ENCODE assay signal across 8 cellular contexts in genomic region chr6:47310131-47310480, GRCh38. TPM values are rescaled to one million over a fixed set of nuclear protein-coding genes. Genes with fewer than 3 reads are reported as not detected.
DNase-seq lines count a peak whose midpoint lies in the region; ATAC-seq, FAIRE-seq and TF ChIP-seq lines count a peak whose summit lies in the region.

No MANE protein-coding gene starts in this region.

- no peak for FAIRE-seq in A549 (lab: Jason Lieb, UNC)

- H3K36me3 ChIP-seq in GM23248 (ENCODE audit: low read depth) (no peaks in the 10 kb centered on the region), SU-DHL-6 (ENCODE audit: low read length) (no peaks in the 10 kb centered on the region), iPS-20b (ENCODE audit: insufficient read depth, low read depth, low read length) (no peaks in the 10 kb centered on the region)

- no peak for TF ChIP-seq EP300 in A549 (IDR thresholded peaks at IDR 0.05)

- H3K27ac ChIP-seq in A549: peak overlapping the region; percentile 65 to 93
- no peak overlapping the region for H3K27ac ChIP-seq in GM23248
- no peak overlapping the region for H3K27ac ChIP-seq in SU-DHL-6 (ENCODE audit: low read depth, low read length)
- no peak overlapping the region for H3K27ac ChIP-seq in iPS-20b (ENCODE audit: low read length)

- H3K4me1 ChIP-seq in A549: peaks cover 23% of the 10 kb centered on the region
- no peaks in the 10 kb centered on the region for H3K4me1 ChIP-seq in GM23248 (ENCODE audit: insufficient read depth)
- peaks cover 13% of the 10 kb centered on the region for H3K4me1 ChIP-seq in iPS-20b (ENCODE audit: insufficient read depth, low read length)

- H3F3A ChIP-seq in GM23248 (ENCODE audit: insufficient read depth): no peaks in the 10 kb centered on the region
- H3F3A ChIP-seq in SU-DHL-6 (ENCODE audit: insufficient read depth): no peaks in the 10 kb centered on the region

- DNase-seq in A549 (ENCODE audit: low read depth in 1 of 2, low spot score in 1 of 2) (peak in 1 of 2 experiments; percentile 7), GM23248 (no peak), SIG-M5 treated with dmso at 0.1 percent for 504 hours (lab: John Stamatoyannopoulos, UW; ENCODE audit: unreplicated experiment) (no peak), NCI-H1417 (lab: John Stamatoyannopoulos, UW) (no peak), hypothalamus (lab: John Stamatoyannopoulos, UW) (no peak)
- DNase-seq in stimulated activated CD4-positive, alpha-beta T cell treated with anti-CD3 and anti-CD28 coated beads, Interleukin-4, amount 100 ng/mL, for 4 hours: no peak

- CTCF ChIA-PET in A549 (lab: Yijun Ruan, JAX): interaction anchor here (0.6 to 11.9 kb wide), 19 partner anchors 9 to 235 kb away, joined by 3 to 138 read pairs (median 5); no protein-coding TSS in a partner anchor

- ATAC-seq in A549: peak in 1 of 2 experiments; percentile 6; a peak in 3 of 6 replicates

- H3K4me2 ChIP-seq in A549 (peak overlapping the region; percentile 95), GM23248 (ENCODE audit: unreplicated experiment) (no peak overlapping the region), SU-DHL-6 (ENCODE audit: low read depth, low read length, poor library complexity, severe bottlenecking) (peak overlapping the region; percentile 60)

- no peak for TF ChIP-seq RAD21 in A549 (conservative IDR thresholded peaks at IDR 0.05 in 1 of 2, IDR thresholded peaks at IDR 0.05 in 1 of 2)

- TF ChIP-seq POLR2A in A549 (IDR thresholded peaks at IDR 0.05; ENCODE audit: low read length): no peak

- H3K27me3 ChIP-seq in GM23248 (replicated peaks; ENCODE audit: insufficient read depth) (peaks cover 22% of the 10 kb centered on the region; the same call in 1 of the 2 replicates), SU-DHL-6 (ENCODE audit: low read length) (no peaks in the 10 kb centered on the region), iPS-20b (ENCODE audit: insufficient read depth, low read length) (no peaks in the 10 kb centered on the region)

- no peaks in the 10 kb centered on the region for H3K79me2 ChIP-seq in GM23248 (ENCODE audit: insufficient read depth)
- H3K79me2 ChIP-seq in SU-DHL-6 (ENCODE audit: insufficient read depth, low read length): no peaks in the 10 kb centered on the region

- H4K20me1 ChIP-seq in GM23248 (ENCODE audit: insufficient read depth): no peaks in the 10 kb centered on the region
- no peaks in the 10 kb centered on the region for H4K20me1 ChIP-seq in SU-DHL-6 (ENCODE audit: low read depth, low read length)

- peak overlapping the region; percentile 96; the same call in 2 of the 3 replicates for H3K4me3 ChIP-seq in A549
- H3K4me3 ChIP-seq in GM23248: 0 out of 2 replicates have a peak overlapping the region, but pooled peaks have one; percentile 77
- H3K4me3 ChIP-seq in SU-DHL-6 (ENCODE audit: insufficient read depth, low read length, poor library complexity, severe bottlenecking): no peak overlapping the region
- peak overlapping the region; percentile 90 for H3K4me3 ChIP-seq in iPS-20b (ENCODE audit: low read length)

- 0% methylated on average over 7 of the region's 7 CpGs for WGBS in A549 (ENCODE audit: missing lambda C conversion rate)
- 10 to 14% methylated on average over 7 of the region's 7 CpGs for WGBS in GM23248 (ENCODE audit: low coverage in 1 of 2, low lambda C conversion rate in 2 of 2, missing lambda C conversion rate in 2 of 2), 2 experiments

- no peak for TF ChIP-seq CTCF in A549 (IDR thresholded peaks at IDR 0.05)
- no peak for TF ChIP-seq CTCF in SU-DHL-6 (IDR thresholded peaks at IDR 0.05; ENCODE audit: insufficient read depth, low read length, poor library complexity, severe bottlenecking)

- H2AFZ ChIP-seq in GM23248: peak overlapping the region; percentile 87; the same call in 1 of the 2 replicates
- no peak overlapping the region for H2AFZ ChIP-seq in SU-DHL-6 (ENCODE audit: low read depth, low read length, severe bottlenecking)

- H3K9ac ChIP-seq in GM23248 (no peak overlapping the region), SU-DHL-6 (ENCODE audit: low read length) (no peak overlapping the region), iPS-20b (ENCODE audit: low read depth, low read length) (peak overlapping the region; percentile 61; the same call in 1 of the 2 replicates)

- POLR2A ChIA-PET in A549 (lab: Yijun Ruan, JAX): interaction anchor here (1.4 kb wide), 1 partner anchor 98 kb away, joined by 3 read pairs; no protein-coding TSS in a partner anchor

- H3K9me2 ChIP-seq in GM23248 (ENCODE audit: insufficient read depth) (no peaks in the 10 kb centered on the region), SU-DHL-6 (replicated peaks; ENCODE audit: insufficient read depth, low read length) (no peaks in the 10 kb centered on the region)

- in situ Hi-C loops in GM23248 (cut with MboI): no loop called here

- H3K9me3 ChIP-seq in A549 (no peaks in the 10 kb centered on the region), GM23248 (ENCODE audit: low read depth) (no peaks in the 10 kb centered on the region), SU-DHL-6 (ENCODE audit: insufficient read depth, low read length) (no peaks in the 10 kb centered on the region), iPS-20b (ENCODE audit: insufficient read depth, low read depth, low read length) (peaks cover 4% of the 10 kb centered on the region; the same call in 1 of the 2 replicates)

TF ChIP-seq in A549, 52 proteins besides CTCF, POLR2A, EP300 and RAD21:
- TF ChIP-seq TFCP2L1 (CRISPR knock-in tag; IDR thresholded peaks at IDR 0.05) (no peak), RNF2 (IDR thresholded peaks at IDR 0.05; ENCODE audit: borderline replicate concordance, low read depth) (no peak), REST (IDR thresholded peaks at IDR 0.05) (no peak), USF2 (IDR thresholded peaks at IDR 0.05) (no peak), HDAC2 (IDR thresholded peaks at IDR 0.05) (no peak), JUNB (IDR thresholded peaks at IDR 0.05) (no peak)

RNA-seq across cellular contexts. Expression of gene TNFRSF21, which starts 0.4 kb away (rescaled TPM):
- polyA plus RNA-seq in A549 (2011; rRNA removed) (14.1 and 15.2 TPM in 2 replicates), A549 (2017; fragmentation: RNase III; extraction: RNeasy Plus Mini Kit Qiagen cat#74134 plus additional on column Dnase treatment) (14.3 to 16.1 TPM (median 15.6 TPM) in 3 replicates), GM23248 (2016; fragmentation: Nextera tagmentation; extraction: Ambion mirVana) (8.4 and 8.9 TPM in 2 replicates)
- 10.6 and 12.3 TPM in 2 replicates for polyA plus RNA-seq in A549 (2012; cell fraction: cytosol; rRNA removed)
- polyA plus RNA-seq in A549 (2012; cell fraction: nucleus; rRNA removed): 8.0 and 8.9 TPM in 2 replicates
- 30.7 and 31.7 TPM in 2 replicates for polyA minus RNA-seq in A549 (2011; rRNA and poly(A)+ RNA removed)
- 2.9 and 3.9 TPM in 2 replicates for total RNA-seq in GM23248 (2014; rRNA removed; shearing (Covaris generic))

Comparison
In these comparisons a context has a peak if more than half of its experiments do, and no peak if none do; other contexts are left out.
1. H3K27ac ChIP-seq: peak in A549 (2 of 2); none in GM23248 (single experiment), SU-DHL-6 (single experiment) and iPS-20b (single experiment).